8 cellular contexts compared by ENCODE assay signal in genomic region chr12:9813821-9814798, GRCh38. TPM values are rescaled to one million over a fixed set of nuclear protein-coding genes. Genes with fewer than 3 reads are reported as not detected.
DNase-seq lines count a peak whose midpoint lies in the region; ATAC-seq and TF ChIP-seq lines count a peak whose summit lies in the region.

No MANE protein-coding gene starts in this region.

- H3K9me3 Mint-ChIP-seq in activated naive CD4-positive, alpha-beta T cell treated with anti-CD3 and anti-CD28 coated beads, Interleukin-2, amount 50 U/mL, for 72 hours, result no peaks in the 10 kb centered on the region

- ATAC-seq in GM21381 (IDR thresholded peaks at IDR 0.05; ENCODE audit: unreplicated experiment) (peak; percentile 87), SK-N-SH treated with all-trans-retinoic acid at 6 μM for 48 hours (peak; percentile 98)
- ATAC-seq in activated naive CD4-positive, alpha-beta T cell treated with anti-CD3 and anti-CD28 coated beads, Interleukin-2, amount 50 U/mL, for 72 hours, result peak; percentile 95 to 98

- peak; percentile 20 for DNase-seq in Caki2 (ENCODE audit: low read depth)
- DNase-seq in HUDEP-2 (lab: John Stamatoyannopoulos, UW; ENCODE audit: unreplicated experiment in 76 of 76), result peak in 62 of 76 experiments; percentile 3 to 76 (median 42)
- DNase-seq in activated naive CD4-positive, alpha-beta T cell treated with anti-CD3 and anti-CD28 coated beads, Interleukin-2, amount 50 U/mL, for 72 hours (ENCODE audit: low spot score in 2 of 2), result peak; percentile 92 to 97
- peak; percentile 76 for DNase-seq in left ventricle myocardium inferior
- peak; percentile 9 for DNase-seq in renal cortical epithelial cell (ENCODE audit: low read depth)
- DNase-seq in NCI-H128 (lab: John Stamatoyannopoulos, UW; ENCODE audit: unreplicated experiment), result no peak

- in situ Hi-C loops in Caki2 (cut with HindIII; ENCODE audit: low pct_unique_long_range_greater_than_20kb, low sequenced_read_pairs), result no loop called here

- H3K36me3 ChIP-seq in left ventricle myocardium inferior, result no peaks in the 10 kb centered on the region

- H3K36me3 Mint-ChIP-seq in activated naive CD4-positive, alpha-beta T cell treated with anti-CD3 and anti-CD28 coated beads, Interleukin-2, amount 50 U/mL, for 72 hours, result no peaks in the 10 kb centered on the region

- H3K27ac ChIP-seq in left ventricle myocardium inferior (replicated peaks), result no peak overlapping the region

- H3K4me3 ChIP-seq in left ventricle myocardium inferior, result peak overlapping the region; percentile 55

- H3K27me3 ChIP-seq in left ventricle myocardium inferior (ENCODE audit: low read depth), result peaks cover 16% of the 10 kb centered on the region

- H3K9me3 ChIP-seq in left ventricle myocardium inferior (replicated peaks), result no peaks in the 10 kb centered on the region

- H3K4me1 ChIP-seq in left ventricle myocardium inferior, result no peaks in the 10 kb centered on the region

- peak; percentile 79 for TF ChIP-seq CTCF in left ventricle myocardium inferior (IDR thresholded peaks at IDR 0.05; ENCODE audit: borderline replicate concordance)

- peak overlapping the region in 1 of 2 donors; percentile 83 for H3K27ac Mint-ChIP-seq in activated naive CD4-positive, alpha-beta T cell treated with anti-CD3 and anti-CD28 coated beads, Interleukin-2, amount 50 U/mL, for 72 hours

- intact Hi-C loops in left ventricle myocardium inferior (cut with micrococcal nuclease), result no loop called here

TF ChIP-seq in SK-N-SH treated with all-trans-retinoic acid at 6 μM for 48 hours, 23 proteins besides CTCF, POLR2A, EP300 and RAD21:
- no peak for TF ChIP-seq ZFP30 (CRISPR knock-in tag; IDR thresholded peaks at IDR 0.05)
- no peak for TF ChIP-seq TOX (CRISPR knock-in tag; IDR thresholded peaks at IDR 0.05; ENCODE audit: borderline replicate concordance)
- no peak for TF ChIP-seq GLIS3 (CRISPR knock-in tag; IDR thresholded peaks at IDR 0.05)
- TF ChIP-seq ESRRG (CRISPR knock-in tag; IDR thresholded peaks at IDR 0.05), result no peak
- no peak for TF ChIP-seq CREB5 (CRISPR knock-in tag; IDR thresholded peaks at IDR 0.05; ENCODE audit: low read depth)
- no peak for TF ChIP-seq PPARA (CRISPR knock-in tag; IDR thresholded peaks at IDR 0.05; ENCODE audit: borderline replicate concordance)
TF ChIP-seq in SK-N-SH treated with all-trans-retinoic acid at 6 μM for 48 hours: peak in this region for 0.

RNA-seq across cellular contexts. Expression of gene KLRF1, which starts 13.2 kb away (rescaled TPM):
- total RNA-seq in Caki2 (2014; rRNA removed; shearing (Covaris generic); ENCODE audit: low replicate concordance), result 1.2 TPM in 1 of 2 replicates, not detected in the other
- under 1 TPM in 1 of 2 donors, not detected in 1; 0.45 TPM for total RNA-seq in activated naive CD4-positive, alpha-beta T cell treated with anti-CD3 and anti-CD28 coated beads, Interleukin-2, amount 50 U/mL, for 72 hours
- total RNA-seq in left ventricle myocardium inferior (not detected), renal cortical epithelial cell (0.15 and 1.4 TPM in 2 replicates)

RNA-seq across cellular contexts. Expression of gene CD69, which starts 53.4 kb away (rescaled TPM):
- total RNA-seq in Caki2 (2014; rRNA removed; shearing (Covaris generic); ENCODE audit: low replicate concordance), result 0.71 and 4.1 TPM in 2 replicates
- total RNA-seq in activated naive CD4-positive, alpha-beta T cell treated with anti-CD3 and anti-CD28 coated beads, Interleukin-2, amount 50 U/mL, for 72 hours, result 10 to 100 TPM; 72.7 to 91.1 TPM
- 0.25 TPM for total RNA-seq in left ventricle myocardium inferior
- total RNA-seq in renal cortical epithelial cell, result 0.25 and 1.2 TPM in 2 replicates

RNA-seq across cellular contexts. Expression of gene CLEC2B, which starts 55.0 kb away (rescaled TPM):
- 4.7 and 11.5 TPM in 2 replicates for total RNA-seq in Caki2 (2014; rRNA removed; shearing (Covaris generic); ENCODE audit: low replicate concordance)
- 10 to 100 TPM; 15.0 to 42.0 TPM for total RNA-seq in activated naive CD4-positive, alpha-beta T cell treated with anti-CD3 and anti-CD28 coated beads, Interleukin-2, amount 50 U/mL, for 72 hours
- total RNA-seq in left ventricle myocardium inferior (4.4 TPM), renal cortical epithelial cell (0.10 and 0.52 TPM in 2 replicates)

Comparison
In these comparisons a context has a peak if more than half of its experiments do, and no peak if none do; other contexts are left out.
1. RNA of gene CD69, which starts 53.4 kb away (total RNA-seq): 72.7 to 91.1 TPM in activated naive CD4-positive, alpha-beta T cell treated with anti-CD3 and anti-CD28 coated beads, Interleukin-2, amount 50 U/mL, for 72 hours; 0.71 to 4.1 TPM in Caki2, 0.25 to 1.2 TPM in renal cortical epithelial cell and 0.25 TPM in left ventricle myocardium inferior (single experiment); every median in the first group is over 10 times any median in the second.
2. Peak in every context shown above with its lines, with median percentiles within 50 percentile points of each other: ATAC-seq.